8 cellular contexts compared by ENCODE assay signal in the genomic region with DNA sequence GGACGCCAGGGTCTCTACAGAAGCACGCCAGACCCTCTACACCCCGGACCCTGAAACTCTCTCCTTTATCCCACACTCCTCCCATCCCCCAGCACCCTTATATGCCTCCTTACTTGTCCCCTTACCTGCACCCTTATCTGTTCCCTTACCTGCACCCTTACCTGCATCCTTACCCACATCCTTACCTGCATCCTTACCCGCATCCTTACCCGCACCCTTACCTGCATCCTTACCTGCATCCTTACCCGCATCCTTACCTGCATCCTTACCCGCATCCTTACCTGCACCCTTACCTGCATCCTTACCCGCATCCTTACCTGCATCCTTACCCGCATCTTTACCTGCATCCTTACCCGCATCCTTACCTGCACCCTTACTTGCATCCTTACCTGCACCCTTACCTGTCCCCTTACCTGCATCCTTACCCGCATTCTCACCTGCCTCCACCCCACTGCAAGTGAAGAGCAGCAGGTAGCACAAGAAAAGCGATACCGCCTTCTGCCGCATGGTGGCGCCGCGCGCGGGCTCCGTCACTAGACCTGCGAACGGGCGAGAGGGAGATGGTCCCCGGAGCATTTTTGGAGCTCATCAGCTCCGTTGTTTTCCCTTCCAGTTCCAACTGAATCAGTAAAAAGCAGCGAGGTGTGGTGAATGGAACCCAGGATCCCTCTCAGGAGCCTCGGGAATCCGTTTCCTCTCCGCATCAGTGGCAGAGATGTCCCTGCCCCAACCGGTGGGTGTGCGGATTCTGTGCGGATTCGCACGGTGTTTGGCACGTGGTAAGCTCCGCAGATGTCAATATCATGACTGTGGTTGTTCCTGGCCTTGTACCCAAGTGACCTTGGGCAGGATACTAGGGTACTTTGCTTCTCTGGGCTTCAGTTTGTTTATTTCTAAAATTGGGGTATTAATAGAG. TPM values are rescaled to one million over a fixed set of nuclear protein-coding genes. Genes with fewer than 3 reads are reported as not detected.
DNase-seq lines count a peak whose midpoint lies in the region; ATAC-seq and TF ChIP-seq lines count a peak whose summit lies in the region.

No MANE protein-coding gene starts in this region.

- intact Hi-C loops in vagina (cut with DNase I), result loop anchor here (10.0 kb wide), 2 partner anchors 274 to 364 kb away; partner anchors contain the start of gene GPR3

- H3K27ac ChIP-seq in DOHH2 (ENCODE audit: low read depth, low read length), result no peak overlapping the region
- H3K27ac ChIP-seq in right atrium auricular region, result peak overlapping the region; percentile 46 to 49
- H3K27ac ChIP-seq in vagina, result peak overlapping the region; percentile 67

- H3K36me3 ChIP-seq in DOHH2 (ENCODE audit: control insufficient read depth, low read length) (no peaks in the 10 kb centered on the region), right atrium auricular region (no peaks in the 10 kb centered on the region), vagina (no peaks in the 10 kb centered on the region)

- peak overlapping the region; percentile 70 for H3K4me2 ChIP-seq in DOHH2 (ENCODE audit: low read length)

- no peaks in the 10 kb centered on the region for H3K9me2 ChIP-seq in DOHH2 (replicated peaks; ENCODE audit: control insufficient read depth, low read length)

- H3K9me3 Mint-ChIP-seq in T-cell, result no peaks in the 10 kb centered on the region
- H3K9me3 Mint-ChIP-seq in activated naive CD8-positive, alpha-beta T cell treated with anti-CD3 and anti-CD28 coated beads, Interleukin-2, amount 10 ng/mL, durations not matched to agents 7 days and 5 days, result no peaks in the 10 kb centered on the region

- H3K27me3 ChIP-seq in DOHH2 (ENCODE audit: control insufficient read depth, low read length), result peaks cover 4% of the 10 kb centered on the region
- no peaks in the 10 kb centered on the region for H3K27me3 ChIP-seq in right atrium auricular region
- no peaks in the 10 kb centered on the region for H3K27me3 ChIP-seq in vagina

- peak overlapping the region; percentile 40 to 90 for H3K27ac Mint-ChIP-seq in T-cell
- H3K27ac Mint-ChIP-seq in activated naive CD8-positive, alpha-beta T cell treated with anti-CD3 and anti-CD28 coated beads, Interleukin-2, amount 10 ng/mL, durations not matched to agents 7 days and 5 days, result peak overlapping the region; percentile 70

- peaks cover 32 to 48% (median 43%) of the 10 kb centered on the region in 3 donors for H3K4me1 Mint-ChIP-seq in T-cell
- peaks cover 30% of the 10 kb centered on the region for H3K4me1 Mint-ChIP-seq in activated naive CD8-positive, alpha-beta T cell treated with anti-CD3 and anti-CD28 coated beads, Interleukin-2, amount 10 ng/mL, durations not matched to agents 7 days and 5 days

- POLR2A ChIA-PET in T-cell (lab: Charles Lee), result interaction anchor here in 1 of 2 donors (0.6 to 1.2 kb wide), 3 partner anchors 56 to 354 kb away, joined by 4 to 9 read pairs (median 4); partner anchors contain the start of gene FAM76A
- POLR2A ChIA-PET in activated naive CD8-positive, alpha-beta T cell treated with anti-CD3 and anti-CD28 coated beads, Interleukin-2, amount 10 ng/mL, durations not matched to agents 7 days and 5 days (lab: Charles Lee), result interaction anchor here (0.7 to 3.2 kb wide), 7 partner anchors 8 to 162 kb away, joined by 3 to 8 read pairs (median 4); partner anchors contain the start of genes AHDC1, PPP1R8 and STX12

- H3K4me3 Mint-ChIP-seq in T-cell, result peak overlapping the region; percentile 74 to 95 (median 89)
- H3K4me3 Mint-ChIP-seq in activated naive CD8-positive, alpha-beta T cell treated with anti-CD3 and anti-CD28 coated beads, Interleukin-2, amount 10 ng/mL, durations not matched to agents 7 days and 5 days, result peak overlapping the region; percentile 97

- DNase-seq in Kasumi-1 (lab: John Stamatoyannopoulos, UW) (peak; percentile 42 to 68), T-cell (peak; percentile 59 to 91 (median 84)), right atrium auricular region (ENCODE audit: low spot score) (peak; percentile 83), retinal pigment epithelial cell (ENCODE audit: low read depth) (no peak), vagina (ENCODE audit: extremely low spot score in 2 of 2) (no peak)
- DNase-seq in activated naive CD8-positive, alpha-beta T cell treated with anti-CD3 and anti-CD28 coated beads, Interleukin-2, amount 10 ng/mL, durations not matched to agents 7 days and 5 days, result peak; percentile 92

- H3F3A ChIP-seq in DOHH2 (ENCODE audit: control insufficient read depth, insufficient read depth), result no peaks in the 10 kb centered on the region

- TF ChIP-seq CTCF in DOHH2 (IDR thresholded peaks at IDR 0.05; ENCODE audit: low read depth, low read length, poor library complexity, severe bottlenecking) (peak; percentile 87), right atrium auricular region (IDR thresholded peaks at IDR 0.05) (peak; percentile 80 to 94), retinal pigment epithelial cell (conservative IDR thresholded peaks at IDR 0.05; ENCODE audit: low read depth, low read length) (peak; percentile 90), vagina (IDR thresholded peaks at IDR 0.05) (peak; percentile 66 to 82 (median 79))

- H3K4me1 ChIP-seq in DOHH2 (ENCODE audit: control insufficient read depth, low read length) (peaks cover 20% of the 10 kb centered on the region), right atrium auricular region (peaks cover 0 to 40% of the 10 kb centered on the region in 2 donors), vagina (peaks cover 37% of the 10 kb centered on the region)

- CTCF ChIA-PET in T-cell (lab: Charles Lee), result interaction anchor here (0.7 to 1.8 kb wide), 31 partner anchors 8 to 1213 kb away, joined by 3 to 15 read pairs (median 4); partner anchors contain the start of genes AHDC1 (in 1 of the 2), FAM76A (in 1 of the 2), STX12 (in 1 of the 2) and WASF2 (in 1 of the 2)

- H4K20me1 ChIP-seq in DOHH2 (ENCODE audit: control insufficient read depth, insufficient read depth, low read depth, low read length), result no peaks in the 10 kb centered on the region

- ATAC-seq in T-cell (replicated peaks in 1 of 4) (peak; percentile 39 to 50 (median 44)), GM21367 (IDR thresholded peaks at IDR 0.05; ENCODE audit: unreplicated experiment) (no peak)
- ATAC-seq in activated naive CD8-positive, alpha-beta T cell treated with anti-CD3 and anti-CD28 coated beads, Interleukin-2, amount 10 ng/mL, durations not matched to agents 7 days and 5 days (ENCODE audit: low read depth), result peak; percentile 23

- peak overlapping the region; percentile 60 for H3K4me3 ChIP-seq in DOHH2 (ENCODE audit: low read length)
- H3K4me3 ChIP-seq in right atrium auricular region, result peak overlapping the region; percentile 32 to 41
- peak overlapping the region; percentile 50 for H3K4me3 ChIP-seq in retinal pigment epithelial cell (ENCODE audit: low read length)
- H3K4me3 ChIP-seq in vagina, result peak overlapping the region; percentile 38 to 39

- peaks cover 21% of the 10 kb centered on the region for H3K36me3 Mint-ChIP-seq in T-cell
- H3K36me3 Mint-ChIP-seq in activated naive CD8-positive, alpha-beta T cell treated with anti-CD3 and anti-CD28 coated beads, Interleukin-2, amount 10 ng/mL, durations not matched to agents 7 days and 5 days, result peaks cover 33% of the 10 kb centered on the region

- no peaks in the 10 kb centered on the region for H3K79me2 ChIP-seq in DOHH2 (ENCODE audit: control insufficient read depth, low read length)

- TF ChIP-seq POLR2A in vagina (IDR thresholded peaks at IDR 0.05), result no peak

- H3K27me3 Mint-ChIP-seq in T-cell, result no peaks in the 10 kb centered on the region
- H3K27me3 Mint-ChIP-seq in activated naive CD8-positive, alpha-beta T cell treated with anti-CD3 and anti-CD28 coated beads, Interleukin-2, amount 10 ng/mL, durations not matched to agents 7 days and 5 days, result no peaks in the 10 kb centered on the region

- H3K9me3 ChIP-seq in DOHH2 (ENCODE audit: control insufficient read depth, insufficient read depth, low read length) (no peaks in the 10 kb centered on the region), right atrium auricular region (no peaks in the 10 kb centered on the region), vagina (no peaks in the 10 kb centered on the region)

RNA-seq across cellular contexts. Expression of gene IFI6, which starts 2.9 kb away (rescaled TPM):
- total RNA-seq in T-cell (10 to 100 TPM; 28.2 to 52.1 (median 40.7) TPM), right atrium auricular region (10 to 100 TPM; 40.2 to 43.3 TPM), vagina (28.2 TPM)
- total RNA-seq in activated naive CD8-positive, alpha-beta T cell treated with anti-CD3 and anti-CD28 coated beads, Interleukin-2, amount 10 ng/mL, durations not matched to agents 7 days and 5 days, result 100 to 1,000 TPM; 310 to 357 TPM

RNA-seq across cellular contexts. Expression of gene FGR, which starts 34.1 kb away (rescaled TPM):
- total RNA-seq in T-cell, result 10 to 100 TPM in 2 of 5 donors, 1 to 10 TPM in 3; 3.2 to 37.3 (median 5.7) TPM
- total RNA-seq in activated naive CD8-positive, alpha-beta T cell treated with anti-CD3 and anti-CD28 coated beads, Interleukin-2, amount 10 ng/mL, durations not matched to agents 7 days and 5 days, result 1 to 10 TPM; 4.7 to 6.0 TPM
- 10 to 100 TPM in 1 of 2 donors, 1 to 10 TPM in 1; 5.7 to 19.8 TPM for total RNA-seq in right atrium auricular region
- total RNA-seq in vagina, result 18.4 TPM

RNA-seq across cellular contexts. Expression of gene FAM76A, which starts 56.7 kb away (rescaled TPM):
- total RNA-seq in T-cell (10 to 100 TPM; 18.1 to 23.4 (median 21.2) TPM), right atrium auricular region (10 to 100 TPM in 1 of 2 donors, 1 to 10 TPM in 1; 9.8 to 11.3 TPM), vagina (16.7 TPM)
- total RNA-seq in activated naive CD8-positive, alpha-beta T cell treated with anti-CD3 and anti-CD28 coated beads, Interleukin-2, amount 10 ng/mL, durations not matched to agents 7 days and 5 days, result 10 to 100 TPM; 17.5 to 18.7 TPM

Comparison
In these comparisons a context has a peak if more than half of its experiments do, and no peak if none do; other contexts are left out.
1. DNase-seq: peak in Kasumi-1 (2 of 2), T-cell (34 of 34), activated naive CD8-positive, alpha-beta T cell treated with anti-CD3 and anti-CD28 coated beads, Interleukin-2, amount 10 ng/mL, durations not matched to agents 7 days and 5 days (single experiment) and right atrium auricular region (single experiment); none in retinal pigment epithelial cell (single experiment) and vagina (0 of 2).
2. RNA of gene IFI6, which starts 2.9 kb away (total RNA-seq): 310 to 357 TPM in activated naive CD8-positive, alpha-beta T cell treated with anti-CD3 and anti-CD28 coated beads, Interleukin-2, amount 10 ng/mL, durations not matched to agents 7 days and 5 days; 40.2 to 43.3 TPM in right atrium auricular region, 28.2 to 52.1 TPM in T-cell and 28.2 TPM in vagina (single experiment); every median in the first group is over 4 times any median in the second.
3. Peak in every context shown above with its lines, with median percentiles within 50 percentile points of each other: H3K4me3 ChIP-seq and CTCF ChIP-seq.